Comparison of ENCODE assay signal across 13 cellular contexts in the genomic region with DNA sequence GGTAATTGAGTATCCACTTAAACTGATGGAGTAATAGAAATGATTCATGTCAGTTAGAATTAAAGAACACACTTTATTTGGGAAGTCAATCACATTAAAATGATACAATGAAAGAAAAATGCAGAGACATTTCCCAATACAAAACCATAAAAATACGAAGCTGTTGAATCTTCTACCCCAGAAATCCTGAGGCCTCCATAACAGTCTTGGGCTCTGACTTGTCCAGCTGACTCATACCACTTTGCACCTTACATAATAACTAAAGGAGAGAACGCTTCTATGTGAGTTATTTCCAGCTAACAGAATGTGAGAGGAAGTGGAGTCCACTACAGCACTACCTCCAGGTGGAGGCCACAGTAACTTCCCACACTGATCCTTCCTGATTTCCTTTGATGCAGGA.
"Had no signal": no experiment of that assay in that cellular context is flagged by ENCODE, and none has a peak within 500 bp of the region (broad histone marks: within the 10 kb centered on the region; RNA-seq: fewer than 3 reads in every experiment).

No MANE protein-coding gene starts in this region.

- H3K27ac ChIP-seq: body of pancreas, ovary, testis had no signal

- DNase-seq: activated CD4-positive, alpha-beta T cell treated with anti-CD3 and anti-CD28 coated beads, Interleukin-2, amount 50 U/mL, for 4 hours; activated T-cell treated with anti-CD3 and anti-CD28 coated beads, Interleukin-2, amount 50 U/mL, for 1 hour; body of pancreas; nephron progenitor cell; ovary; stimulated activated CD4-positive, alpha-beta T cell treated with anti-CD3 and anti-CD28 coated beads, Interleukin-4, amount 100 ng/mL, for 24 hours; T-helper 17 cell; testis had no signal

- H3K36me3 ChIP-seq: ovary had no signal

- H3K4me1 ChIP-seq: body of pancreas, testis had no signal

- H3K27me3 Mint-ChIP-seq: activated naive CD4-positive, alpha-beta T cell treated with anti-CD3 and anti-CD28 coated beads, Interleukin-2, amount 50 U/mL, for 24 hours; dendritic cell treated with granulocyte-macrophage colony-stimulating factor and Interleukin-4, amounts not matched to agents 40 ng/mL and 50 ng/mL, for 4 days; memory B cell; stimulated activated naive CD8-positive, alpha-beta T cell treated with anti-CD3 and anti-CD28 coated beads, Interleukin-15, Interleukin-2, amounts not matched to agents 100 ng/mL and 50 ng/mL, for 24 hours; T-helper 17 cell had no signal

- H3K4me3 Mint-ChIP-seq: activated naive CD4-positive, alpha-beta T cell treated with anti-CD3 and anti-CD28 coated beads, Interleukin-2, amount 50 U/mL, for 24 hours; dendritic cell treated with granulocyte-macrophage colony-stimulating factor and Interleukin-4, amounts not matched to agents 40 ng/mL and 50 ng/mL, for 4 days; memory B cell; nephron progenitor cell; stimulated activated naive CD8-positive, alpha-beta T cell treated with anti-CD3 and anti-CD28 coated beads, Interleukin-15, Interleukin-2, amounts not matched to agents 100 ng/mL and 50 ng/mL, for 24 hours; T-helper 17 cell had no signal

- ATAC-seq: activated CD4-positive, CD25-positive, alpha-beta regulatory T cell treated with anti-CD3 and anti-CD28 coated beads, Interleukin-2, amount 50 U/mL, for 24 hours; body of pancreas; T-helper 17 cell had no signal

- H3K27ac Mint-ChIP-seq: activated naive CD4-positive, alpha-beta T cell treated with anti-CD3 and anti-CD28 coated beads, Interleukin-2, amount 50 U/mL, for 24 hours; dendritic cell treated with granulocyte-macrophage colony-stimulating factor and Interleukin-4, amounts not matched to agents 40 ng/mL and 50 ng/mL, for 4 days; memory B cell; nephron progenitor cell; stimulated activated naive CD8-positive, alpha-beta T cell treated with anti-CD3 and anti-CD28 coated beads, Interleukin-15, Interleukin-2, amounts not matched to agents 100 ng/mL and 50 ng/mL, for 24 hours; T-helper 17 cell had no signal

- H3K9me3 ChIP-seq: body of pancreas, ovary, testis had no signal

- H3K4me1 Mint-ChIP-seq: activated naive CD4-positive, alpha-beta T cell treated with anti-CD3 and anti-CD28 coated beads, Interleukin-2, amount 50 U/mL, for 24 hours; memory B cell had no signal

- H3K4me3 ChIP-seq: body of pancreas, ovary, testis had no signal

- H3K27me3 ChIP-seq: body of pancreas, ovary, testis had no signal

- H3K36me3 Mint-ChIP-seq: activated naive CD4-positive, alpha-beta T cell treated with anti-CD3 and anti-CD28 coated beads, Interleukin-2, amount 50 U/mL, for 24 hours; memory B cell had no signal
